ENCODE assay signal across 10 cellular contexts in the genomic region with DNA sequence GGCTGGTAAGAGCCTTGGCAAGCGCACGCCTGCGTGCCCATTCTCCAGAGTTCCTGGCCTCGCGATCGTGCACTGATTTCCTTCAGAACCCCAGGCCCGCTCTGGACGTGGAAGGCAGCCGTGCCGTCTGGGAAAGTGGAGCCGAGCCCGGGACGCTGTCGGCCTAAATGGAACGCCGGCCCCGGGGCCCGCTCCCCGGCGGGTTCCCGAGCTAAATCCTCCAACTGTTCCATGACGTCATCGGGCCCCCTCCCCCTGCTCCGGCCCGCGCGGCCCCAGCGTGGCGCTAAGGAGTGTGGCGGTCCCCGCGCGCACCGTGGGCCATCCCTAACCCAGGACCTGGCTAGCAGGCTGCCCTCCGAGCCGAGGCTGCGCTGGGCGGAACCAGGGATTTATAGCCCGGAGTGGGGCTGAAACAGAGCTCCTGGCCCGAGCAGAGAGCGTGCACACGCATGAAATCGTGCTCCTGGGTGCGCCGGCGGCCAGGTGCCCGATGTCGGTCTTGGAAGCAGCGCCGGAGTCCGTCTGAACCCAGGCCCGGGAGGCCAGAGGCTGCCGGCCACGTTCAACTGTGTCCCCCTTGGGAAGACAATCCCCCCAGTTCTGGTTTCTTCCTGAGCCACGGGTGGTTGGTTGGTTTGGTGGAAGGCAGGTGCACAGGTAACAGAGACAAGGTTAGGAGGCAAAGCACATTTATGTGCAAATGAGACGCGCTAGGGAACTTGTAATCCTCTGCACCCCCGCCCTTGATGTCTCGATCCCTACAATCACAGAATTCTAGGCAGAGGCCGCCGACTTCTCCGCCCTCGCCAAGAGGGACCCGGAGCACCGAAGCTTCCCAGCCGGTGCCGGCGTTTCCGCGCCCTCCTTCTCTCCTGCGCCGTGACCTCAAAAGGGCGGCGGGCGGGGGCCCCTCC.
DNase-seq lines count a peak whose midpoint lies in the region; ATAC-seq lines count a peak whose summit lies in the region.
"Had no signal": no experiment of that assay in that cellular context is flagged by ENCODE, and none has a peak within 500 bp of the region (broad histone marks: within the 10 kb centered on the region; RNA-seq: fewer than 3 reads in every experiment).

No MANE protein-coding gene starts in this region.

- no peak overlapping the region for H4K8ac ChIP-seq in trophoblast cell (ENCODE audit: low read depth, low read length)

- peak overlapping the region; percentile 66 for H3K4me3 ChIP-seq in trophoblast cell (ENCODE audit: low read depth, low read length)

- H2AK5ac ChIP-seq in trophoblast cell (ENCODE audit: low read length): no peak overlapping the region

- H2BK5ac ChIP-seq in trophoblast cell (ENCODE audit: low read depth, low read length, poor library complexity): no peak overlapping the region

- H3K4me1 ChIP-seq in trophoblast cell (ENCODE audit: control insufficient read depth in 1 of 2, insufficient read depth in 2 of 2, low read length in 2 of 2): peaks cover 5 to 12% of the 10 kb centered on the region in 2 experiments

- no peaks in the 10 kb centered on the region for H3K79me2 ChIP-seq in trophoblast cell (ENCODE audit: control insufficient read depth, insufficient read depth, low read length, poor library complexity)

- peaks cover 2% of the 10 kb centered on the region for H3K36me3 Mint-ChIP-seq in T-helper 17 cell (ENCODE audit: low read depth)

- H2BK12ac ChIP-seq in trophoblast cell (ENCODE audit: low read length): no peak overlapping the region

- intact Hi-C loops in left cardiac atrium (cut with DNase I): no loop called here

- H3K9me3 ChIP-seq in T-helper 17 cell (ENCODE audit: control insufficient read depth, low read length, poor library complexity, severe bottlenecking) (no peaks in the 10 kb centered on the region), trophoblast cell (ENCODE audit: insufficient read depth, low read depth, low read length) (no peaks in the 10 kb centered on the region)

- no peak overlapping the region for H3K18ac ChIP-seq in trophoblast cell (ENCODE audit: low read length)

- H4K91ac ChIP-seq in trophoblast cell (ENCODE audit: low read depth, low read length): no peak overlapping the region

- H3K4me2 ChIP-seq in trophoblast cell (ENCODE audit: low read length): peak overlapping the region; percentile 90

- H3K27me3 ChIP-seq in trophoblast cell (ENCODE audit: insufficient read depth, low read length): peaks cover 20% of the 10 kb centered on the region

- no peak overlapping the region for H3K14ac ChIP-seq in trophoblast cell (ENCODE audit: low read length)

- H3K27ac ChIP-seq in trophoblast cell (ENCODE audit: low read depth, low read length): no peak overlapping the region
- H3K27ac ChIP-seq: epithelial cell of prostate, HL-60 had no signal

- H3K79me1 ChIP-seq in trophoblast cell (ENCODE audit: low read length): no peaks in the 10 kb centered on the region

- no peak overlapping the region for H3K27ac Mint-ChIP-seq in T-helper 17 cell

- peak overlapping the region; percentile 26 for H3K4me3 Mint-ChIP-seq in T-helper 17 cell

- H3K27me3 Mint-ChIP-seq in T-helper 17 cell: peaks cover 56% of the 10 kb centered on the region

- no peak overlapping the region for H2BK120ac ChIP-seq in trophoblast cell (ENCODE audit: insufficient read depth, low read length, poor library complexity)

- DNase-seq in GM03348 (ENCODE audit: low spot score) (peak; percentile 9), T-helper 17 cell (no peak), left cardiac atrium (peak; percentile 30), trophoblast cell (no peak), NCI-H1930 (lab: John Stamatoyannopoulos, UW) (no peak), T-helper 9 cell (no peak)

- no peak overlapping the region for H4K12ac ChIP-seq in trophoblast cell (ENCODE audit: low read depth, low read length)

- peaks cover 7% of the 10 kb centered on the region for H3K4me1 Mint-ChIP-seq in T-helper 17 cell

- H3K9ac ChIP-seq in trophoblast cell (ENCODE audit: low read length): no peak overlapping the region

- ATAC-seq in T-helper 17 cell (no peak), left cardiac atrium (peak; percentile 71 to 77), GM21717 (IDR thresholded peaks at IDR 0.05; ENCODE audit: unreplicated experiment) (no peak), GM21576 (IDR thresholded peaks at IDR 0.05; ENCODE audit: unreplicated experiment) (no peak)

- no peak overlapping the region for H3K4ac ChIP-seq in trophoblast cell (ENCODE audit: low read depth, low read length)

- no CpG with 5 or more reads among the region's 75 CpGs for WGBS in trophoblast cell (ENCODE audit: extremely low coverage, insufficient coverage, insufficient read length)

- H2AFZ ChIP-seq in trophoblast cell (ENCODE audit: insufficient read depth, low read length, poor library complexity): peak overlapping the region; percentile 17

- H3K36me3 ChIP-seq in trophoblast cell (ENCODE audit: control insufficient read depth in 1 of 2, insufficient read depth in 2 of 2, low read length in 2 of 2): no peaks in the 10 kb centered on the region

- no peak overlapping the region for H3K23ac ChIP-seq in trophoblast cell (ENCODE audit: low read length)

Comparison
In these comparisons a context has a peak if more than half of its experiments do, and no peak if none do; other contexts are left out.
1. DNase-seq: peak in GM03348 (single experiment) and left cardiac atrium (single experiment); none in T-helper 17 cell (0 of 3), trophoblast cell (0 of 2), NCI-H1930 (0 of 2) and T-helper 9 cell (single experiment).
2. ATAC-seq: peak in left cardiac atrium (2 of 2); none in T-helper 17 cell (single experiment), GM21717 (single experiment) and GM21576 (single experiment).